ENCODE assay signal across 26 cellular contexts in genomic region chr7:100360102-100360607, GRCh38. TPM values are rescaled to one million over a fixed set of nuclear protein-coding genes. Genes with fewer than 3 reads are reported as not detected.
DNase-seq lines count a peak whose midpoint lies in the region; ATAC-seq and TF ChIP-seq lines count a peak whose summit lies in the region.
"Had no signal": no experiment of that assay in that cellular context is flagged by ENCODE, and none has a peak within 500 bp of the region (broad histone marks: within the 10 kb centered on the region; RNA-seq: fewer than 3 reads in every experiment).

No MANE protein-coding gene starts in this region.

- peaks cover 89% of the 10 kb centered on the region for H3K36me3 Mint-ChIP-seq in MCF 10A (ENCODE audit: insufficient read depth, unreplicated experiment)
- peaks cover 85% of the 10 kb centered on the region for H3K36me3 Mint-ChIP-seq in effector memory CD8-positive, alpha-beta T cell (ENCODE audit: insufficient read depth)
- peaks cover 30% of the 10 kb centered on the region for H3K36me3 Mint-ChIP-seq in type B pancreatic cell

- POLR2A ChIA-PET in MCF 10A (lab: Yijun Ruan, JAX): no interaction called here

- H3K9me3 Mint-ChIP-seq in MCF 10A (ENCODE audit: unreplicated experiment) (no peaks in the 10 kb centered on the region), type B pancreatic cell (no peaks in the 10 kb centered on the region)
- H3K9me3 Mint-ChIP-seq in effector memory CD8-positive, alpha-beta T cell: no peaks in the 10 kb centered on the region
- H3K9me3 Mint-ChIP-seq: activated CD4-positive, alpha-beta memory T cell treated with anti-CD3 and anti-CD28 coated beads for 36 hours; mesothelial cell of epicardium had no signal

- DNase-seq in MCF 10A (ENCODE audit: unreplicated experiment): no peak
- no peak for DNase-seq in breast epithelium (ENCODE audit: low spot score in 2 of 2)
- DNase-seq in NOMO-1 treated with DMSO at 0.1 percent for 48 hours (lab: John Stamatoyannopoulos, UW; ENCODE audit: unreplicated experiment): peak; percentile 74
- DNase-seq in effector memory CD8-positive, alpha-beta T cell: no peak
- no peak for DNase-seq in type B pancreatic cell (ENCODE audit: extremely low spot score, unreplicated experiment)
- DNase-seq in HUDEP-2 (lab: John Stamatoyannopoulos, UW; ENCODE audit: unreplicated experiment in 76 of 76): no peak
- no peak for DNase-seq in COR-L47 (lab: John Stamatoyannopoulos, UW)
- DNase-seq: activated CD4-positive, alpha-beta memory T cell treated with anti-CD3 and anti-CD28 coated beads for 36 hours; amniotic stem cell; dorsolateral prefrontal cortex; erythroblast; KBM-7; left cardiac atrium; NCI-H1417 treated with DMSO at 0.1 percent for 48 hours; NCI-H2171; PC-9; stimulated activated naive CD4-positive, alpha-beta T cell; trophoblast cell had no signal

- H3K36me3 ChIP-seq in breast epithelium: peaks cover 5% of the 10 kb centered on the region

- no peaks in the 10 kb centered on the region for H3K27me3 ChIP-seq in breast epithelium
- H3K27me3 ChIP-seq: dorsolateral prefrontal cortex, right atrium auricular region had no signal

- TF ChIP-seq POLR2A in breast epithelium (IDR thresholded peaks at IDR 0.05): no peak

- H3K4me3 Mint-ChIP-seq in MCF 10A (ENCODE audit: unreplicated experiment): peak overlapping the region; percentile 15
- no peak overlapping the region for H3K4me3 Mint-ChIP-seq in effector memory CD8-positive, alpha-beta T cell
- H3K4me3 Mint-ChIP-seq in type B pancreatic cell: no peak overlapping the region
- H3K4me3 Mint-ChIP-seq: activated CD4-positive, alpha-beta memory T cell treated with anti-CD3 and anti-CD28 coated beads for 36 hours; mesothelial cell of epicardium had no signal

- no peaks in the 10 kb centered on the region for H3K27me3 Mint-ChIP-seq in MCF 10A (ENCODE audit: insufficient read depth, unreplicated experiment)
- no peaks in the 10 kb centered on the region for H3K27me3 Mint-ChIP-seq in effector memory CD8-positive, alpha-beta T cell
- no peaks in the 10 kb centered on the region for H3K27me3 Mint-ChIP-seq in type B pancreatic cell
- H3K27me3 Mint-ChIP-seq: activated CD4-positive, alpha-beta memory T cell treated with anti-CD3 and anti-CD28 coated beads for 36 hours had no signal

- H3K4me1 Mint-ChIP-seq in MCF 10A (ENCODE audit: insufficient read depth, unreplicated experiment) (no peaks in the 10 kb centered on the region), type B pancreatic cell (ENCODE audit: unreplicated experiment) (no peaks in the 10 kb centered on the region)
- peaks cover 10 to 12% of the 10 kb centered on the region in 2 donors for H3K4me1 Mint-ChIP-seq in effector memory CD8-positive, alpha-beta T cell (ENCODE audit: low read depth in 2 of 2)
- H3K4me1 Mint-ChIP-seq: mesothelial cell of epicardium had no signal

- CTCF ChIA-PET in MCF 10A (lab: Yijun Ruan, JAX): interaction anchor here (0.5 kb wide), 1 partner anchor 220 kb away, joined by 3 read pairs; no protein-coding TSS in a partner anchor

- H3K4me3 ChIP-seq in breast epithelium: no peak overlapping the region
- H3K4me3 ChIP-seq: dorsolateral prefrontal cortex, PC-9, right atrium auricular region, SK-N-MC had no signal

- H3K4me1 ChIP-seq in breast epithelium: no peaks in the 10 kb centered on the region
- H3K4me1 ChIP-seq: right atrium auricular region had no signal

- intact Hi-C loops in MCF 10A (cut with micrococcal nuclease): no loop called here
- intact Hi-C loops in breast epithelium (cut with DNase I; ENCODE audit: low total_unique reads): no loop called here

- peak overlapping the region; percentile 61 for H3K27ac Mint-ChIP-seq in MCF 10A (ENCODE audit: low read depth, unreplicated experiment)
- H3K27ac Mint-ChIP-seq in effector memory CD8-positive, alpha-beta T cell: peak overlapping the region; percentile 55 to 88
- peak overlapping the region; percentile 63 for H3K27ac Mint-ChIP-seq in type B pancreatic cell
- H3K27ac Mint-ChIP-seq: activated CD4-positive, alpha-beta memory T cell treated with anti-CD3 and anti-CD28 coated beads for 36 hours; mesothelial cell of epicardium had no signal

- TF ChIP-seq CTCF in MCF 10A (IDR thresholded peaks at IDR 0.05; ENCODE audit: unreplicated experiment) (no peak), breast epithelium (IDR thresholded peaks at IDR 0.05) (no peak), type B pancreatic cell (conservative IDR thresholded peaks at IDR 0.05) (no peak)

- ATAC-seq in effector memory CD8-positive, alpha-beta T cell (replicated peaks): no peak
- no peak for ATAC-seq in GM19395 (IDR thresholded peaks at IDR 0.05; ENCODE audit: unreplicated experiment)
- ATAC-seq: left cardiac atrium had no signal

- BruUV-seq in MCF 10A (replicated peaks; lab: Mats Ljungman, UMichigan): no TSS peak

- no peak overlapping the region for H3K27ac ChIP-seq in breast epithelium
- H3K27ac ChIP-seq: dorsolateral prefrontal cortex, PC-9, right atrium auricular region, SK-N-MC had no signal

- no peaks in the 10 kb centered on the region for H3K9me3 ChIP-seq in breast epithelium
- H3K9me3 ChIP-seq: right atrium auricular region had no signal

RNA-seq across cellular contexts. Expression of gene PILRB, which starts 2.2 kb away (rescaled TPM):
- total RNA-seq in MCF 10A (2022): 39.8 and 56.2 TPM in 2 replicates
- total RNA-seq in breast epithelium: 10 to 100 TPM; 33.8 to 100.0 (median 75.4) TPM
- total RNA-seq in type B pancreatic cell (ENCODE audit: low replicate concordance): 45.2 and 51.5 TPM in 2 replicates

RNA-seq across cellular contexts. Expression of gene PILRA, which starts 13.1 kb away (rescaled TPM):
- total RNA-seq in MCF 10A (2022) (0.65 and 1.6 TPM in 2 replicates), breast epithelium (1 to 10 TPM; 4.3 to 9.9 (median 7.9) TPM), type B pancreatic cell (ENCODE audit: low replicate concordance) (2.1 and 2.8 TPM in 2 replicates)

RNA-seq across cellular contexts. Expression of gene SPDYE3, which starts 52.7 kb away (rescaled TPM):
- total RNA-seq in MCF 10A (2022) (not detected in 2 replicates), breast epithelium (not detected), type B pancreatic cell (ENCODE audit: low replicate concordance) (not detected in 2 replicates)
- total RNA-seq: activated CD4-positive, alpha-beta memory T cell treated with anti-CD3 and anti-CD28 coated beads for 36 hours; cardiac septum; Daoy; frontal cortex; H1; left cardiac atrium; mesothelial cell of epicardium; PC-9; right atrium auricular region had no signal
